7 cellular contexts compared by ENCODE assay signal in genomic region chr5:80111386-80112030, GRCh38.
DNase-seq lines count a peak whose midpoint lies in the region; ATAC-seq and TF ChIP-seq lines count a peak whose summit lies in the region.
"Not testable (repeated sequence)": the region's sequence is repeated elsewhere in the genome, so short reads cannot be mapped to it uniquely, and the experiment has no call there.

No MANE protein-coding gene starts in this region.

- not testable (repeated sequence) for H3T11ph ChIP-seq in H9 (ENCODE audit: low read length)

- not testable (repeated sequence) for H3K4me3 ChIP-seq in hepatocyte; mesodermal cell (ENCODE audit: extremely low read depth, insufficient read depth, low read length, poor library complexity, severe bottlenecking); neuronal stem cell (ENCODE audit: low read length in 2 of 2)

- not testable (repeated sequence) for H3K23ac ChIP-seq in H9 (ENCODE audit: insufficient read length, low read depth, low read length); neuronal stem cell (ENCODE audit: low read depth, low read length, poor library complexity)

- H2AFZ ChIP-seq in H9 (ENCODE audit: low read length); neuronal stem cell (ENCODE audit: low read length): not testable (repeated sequence)
- H2AFZ ChIP-seq in hepatocyte = peak overlapping the region; percentile 31

- not testable (repeated sequence) for H2BK12ac ChIP-seq in H9 (ENCODE audit: insufficient read length, low read depth, low read length); neuronal stem cell (ENCODE audit: low read length)

- H3K27ac Mint-ChIP-seq in CD4-positive, alpha-beta T cell = peak overlapping the region; percentile 7
- peak overlapping the region; percentile 25 to 75 (median 56); a peak in 1 of 7 replicates for H3K27ac Mint-ChIP-seq in H9

- not testable (repeated sequence) for H3K4me1 ChIP-seq in H9 (ENCODE audit: insufficient read depth, low read length)
- peaks cover 34% of the 10 kb centered on the region for H3K4me1 ChIP-seq in hepatocyte (ENCODE audit: insufficient read depth)
- peaks cover 15% of the 10 kb centered on the region for H3K4me1 ChIP-seq in mesodermal cell (ENCODE audit: control insufficient read depth, insufficient read depth, low read length, poor library complexity, severe bottlenecking)
- H3K4me1 ChIP-seq in neuronal stem cell (ENCODE audit: control insufficient read depth in 2 of 2, insufficient read depth in 1 of 2, low read depth in 1 of 2, low read length in 2 of 2) = peaks cover 9 to 24% of the 10 kb centered on the region in 2 donors

- not testable (repeated sequence) for H3K36me3 ChIP-seq in hepatocyte (replicated peaks; ENCODE audit: insufficient read depth, low read depth); mesodermal cell (ENCODE audit: control insufficient read depth, insufficient read depth, low read length); neuronal stem cell (replicated peaks in 1 of 2; ENCODE audit: control insufficient read depth in 2 of 2, insufficient read depth in 2 of 2, low read length in 2 of 2)

- not testable (repeated sequence) for H3K56ac ChIP-seq in H9 (ENCODE audit: insufficient read length, low read depth, low read length)

- not testable (repeated sequence) for H2BK15ac ChIP-seq in H9 (ENCODE audit: low read depth, low read length); neuronal stem cell (ENCODE audit: low read length)

- not testable (repeated sequence) for H3K9me3 ChIP-seq in CD4-positive, alpha-beta T cell (ENCODE audit: control insufficient read depth, low read length); H9 (ENCODE audit: control insufficient read depth, low read depth, low read length); hepatocyte (ENCODE audit: low read depth); mesodermal cell (ENCODE audit: control insufficient read depth, low read length); neuronal stem cell (replicated peaks in 1 of 2; ENCODE audit: control insufficient read depth in 2 of 2, insufficient read depth in 1 of 2, low read depth in 1 of 2, low read length in 2 of 2)

- CTCF ChIA-PET in CD4-positive, alpha-beta T cell (lab: Charles Lee) = not testable (repeated sequence)

- WGBS in H9 (ENCODE audit: extremely low coverage, insufficient read length, low lambda C conversion rate) = no CpG with 5 or more reads among the region's 8 CpGs
- 24% methylated on average over 8 of the region's 8 CpGs for WGBS in hepatocyte (ENCODE audit: low lambda C conversion rate, missing lambda C conversion rate)
- whole genome bisulfite sequencing in mesodermal cell (ENCODE audit: insufficient coverage in 2 of 2), 2 experiments = 9 to 30% methylated on average over 3 to 4 of the region's 8 CpGs
- no CpG with 5 or more reads among the region's 8 CpGs for WGBS in neuronal stem cell (ENCODE audit: extremely low coverage in 2 of 2, insufficient read length in 2 of 2, insufficient replicate concordance in 1 of 2), 2 donors

- H3K79me1 ChIP-seq in H9 (ENCODE audit: insufficient read depth, low read depth, low read length, poor library complexity, severe bottlenecking); neuronal stem cell (ENCODE audit: low read depth, low read length): not testable (repeated sequence)

- not testable (repeated sequence) for H3K14ac ChIP-seq in H9 (ENCODE audit: insufficient read depth, low read length); neuronal stem cell (ENCODE audit: low read length)

- H3K79me2 ChIP-seq in H9 (ENCODE audit: insufficient read depth, low read length); hepatocyte: not testable (repeated sequence)

- POLR2A ChIA-PET in CD4-positive, alpha-beta T cell (lab: Charles Lee) = not testable (repeated sequence)

- not testable (repeated sequence) for H3K4me3 Mint-ChIP-seq in CD4-positive, alpha-beta T cell; H9

- not testable (repeated sequence) for H2AK5ac ChIP-seq in H9 (ENCODE audit: insufficient read length, low read length); neuronal stem cell (ENCODE audit: low read depth, low read length)

- not testable (repeated sequence) for H2BK20ac ChIP-seq in H9 (ENCODE audit: low read depth, low read length, poor library complexity, severe bottlenecking)

- H4K5ac ChIP-seq in H9 (ENCODE audit: insufficient read length, low read depth, low read length) = not testable (repeated sequence)

- not testable (repeated sequence) for H3K9me2 ChIP-seq in hepatocyte (replicated peaks; ENCODE audit: insufficient read depth)

- not testable (repeated sequence) for H3K18ac ChIP-seq in H9 (ENCODE audit: insufficient read length, low read depth, low read length); neuronal stem cell (ENCODE audit: low read length)

- not testable (repeated sequence) for H2BK120ac ChIP-seq in H9 (ENCODE audit: low read depth, low read length, poor library complexity, severe bottlenecking); neuronal stem cell (ENCODE audit: low read depth, low read length)

- not testable (repeated sequence) for H4K91ac ChIP-seq in H9 (ENCODE audit: insufficient read length, low read depth, low read length); neuronal stem cell (ENCODE audit: low read depth, low read length, poor library complexity)

- not testable (repeated sequence) for H3K27me3 ChIP-seq in CD4-positive, alpha-beta T cell (ENCODE audit: control insufficient read depth, insufficient read depth, low read length); H9 (ENCODE audit: insufficient read depth, low read length); hepatocyte
- peaks cover 0 to 44% (median 0%) of the 10 kb centered on the region in 3 experiments for H3K27me3 ChIP-seq in neuronal stem cell (ENCODE audit: control insufficient read depth in 3 of 3, insufficient read depth in 3 of 3, low read depth in 1 of 3, low read length in 3 of 3)

- intact Hi-C loops in CD4-positive, alpha-beta T cell (cut with DNase I, micrococcal nuclease) = not testable (repeated sequence)

- H2BK5ac ChIP-seq in H9 (ENCODE audit: insufficient read length, low read length); neuronal stem cell (ENCODE audit: low read length): not testable (repeated sequence)

- TF ChIP-seq CTCF in CD4-positive, alpha-beta T cell (IDR thresholded peaks at IDR 0.05); H9 (conservative IDR thresholded peaks at IDR 0.05); hepatocyte (IDR thresholded peaks at IDR 0.05; ENCODE audit: poor library complexity): not testable (repeated sequence)

- peaks cover 48% of the 10 kb centered on the region for H3K4me1 Mint-ChIP-seq in CD4-positive, alpha-beta T cell (ENCODE audit: low read depth)
- peaks cover 33 to 35% of the 10 kb centered on the region in 2 experiments for H3K4me1 Mint-ChIP-seq in H9

- ATAC-seq in CD4-positive, alpha-beta T cell (ENCODE audit: poor library complexity) = not testable (repeated sequence)

- not testable (repeated sequence) for DNase-seq in CD4-positive, alpha-beta T cell; H9; hepatocyte (ENCODE audit: low spot score)
- DNase-seq in NCI-H82 treated with DMSO at 0.1 percent for 48 hours (lab: John Stamatoyannopoulos, UW; ENCODE audit: unreplicated experiment) = peak; percentile 1
- DNase-seq in astrocyte of the hippocampus (ENCODE audit: low read depth, low spot score) = peak; percentile 34
- DNase-seq in neuronal stem cell (ENCODE audit: low spot score) = peak; percentile 30

- not testable (repeated sequence) for H3K23me2 ChIP-seq in H9 (ENCODE audit: insufficient read length, low read depth, low read length, poor library complexity, severe bottlenecking)

- not testable (repeated sequence) for H3K4ac ChIP-seq in H9 (ENCODE audit: low read depth, low read length); neuronal stem cell (ENCODE audit: low read length)

- not testable (repeated sequence) for H3K27me3 Mint-ChIP-seq in CD4-positive, alpha-beta T cell; H9 (ENCODE audit: low read depth)

- H3K9me3 Mint-ChIP-seq in CD4-positive, alpha-beta T cell = not testable (repeated sequence)
- peaks cover 11 to 16% of the 10 kb centered on the region in 2 experiments; a peak in 4 of 5 replicates for H3K9me3 Mint-ChIP-seq in H9

- H3K9ac ChIP-seq in H9 (ENCODE audit: extremely low read depth, insufficient read length, low read length); neuronal stem cell (ENCODE audit: low read depth, low read length, poor library complexity): not testable (repeated sequence)

- H3K27ac ChIP-seq in CD4-positive, alpha-beta T cell (ENCODE audit: low read depth, low read length); H9 (ENCODE audit: insufficient read length, low read depth, low read length): not testable (repeated sequence)
- H3K27ac ChIP-seq in hepatocyte (peak overlapping the region; percentile 68), mesodermal cell (ENCODE audit: low read depth, low read length, severe bottlenecking) (peak overlapping the region; percentile 49), neuronal stem cell (replicated peaks; ENCODE audit: low read length) (peak overlapping the region; percentile 44)

- not testable (repeated sequence) for H4K8ac ChIP-seq in H9 (replicated peaks; ENCODE audit: insufficient read length, low read depth, low read length); neuronal stem cell (ENCODE audit: low read depth, low read length)

- not testable (repeated sequence) for H3K4me2 ChIP-seq in H9 (ENCODE audit: insufficient read depth, insufficient read length, low read length); neuronal stem cell (ENCODE audit: insufficient read depth, low read length, poor library complexity, severe bottlenecking)
- peak overlapping the region; percentile 67 for H3K4me2 ChIP-seq in hepatocyte

- peaks cover 54% of the 10 kb centered on the region for H3K36me3 Mint-ChIP-seq in CD4-positive, alpha-beta T cell (ENCODE audit: low read depth)
- H3K36me3 Mint-ChIP-seq in H9 (ENCODE audit: insufficient read depth in 1 of 3, low read depth in 3 of 3) = peaks cover 8 to 19% (median 11%) of the 10 kb centered on the region in 3 experiments

- not testable (repeated sequence) for H4K20me1 ChIP-seq in H9 (ENCODE audit: control insufficient read depth, insufficient read depth, insufficient read length); hepatocyte (ENCODE audit: insufficient read depth, poor library complexity, severe bottlenecking)
